9 cellular contexts compared by ENCODE assay signal in the genomic region with DNA sequence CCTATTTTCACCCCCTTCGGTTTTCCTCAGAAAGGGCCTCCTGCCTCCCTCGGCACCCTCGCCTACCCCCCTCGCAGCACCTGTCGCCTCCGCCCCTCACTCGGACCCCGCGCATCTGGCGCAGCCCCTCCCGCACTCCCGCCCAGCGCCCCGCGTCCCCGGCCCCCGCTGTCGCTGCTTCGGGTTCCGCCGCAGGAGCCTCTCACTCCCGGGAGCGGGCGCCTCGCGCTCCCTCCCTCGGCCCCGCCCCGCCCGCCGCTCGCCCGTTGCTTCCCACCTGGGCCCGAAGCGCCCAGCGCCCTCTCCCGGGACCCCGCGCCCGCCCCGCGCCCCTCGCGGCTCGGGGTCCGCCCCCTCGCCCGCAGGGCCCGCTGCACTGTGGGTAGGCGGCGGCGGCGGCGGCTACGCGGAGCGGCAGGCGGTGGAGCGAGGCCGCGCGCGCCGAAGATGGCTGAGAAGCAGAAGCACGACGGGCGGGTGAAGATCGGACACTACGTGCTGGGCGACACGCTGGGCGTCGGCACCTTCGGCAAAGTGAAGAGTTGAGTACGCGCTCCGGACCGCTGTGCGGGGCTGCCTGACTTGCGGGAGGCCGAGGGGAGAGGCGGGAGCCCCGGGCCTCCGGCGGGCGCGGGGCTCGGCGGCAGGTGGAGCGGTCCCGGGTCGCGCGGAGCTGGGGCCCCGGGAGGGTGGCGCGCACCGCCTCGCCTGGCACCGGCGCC. TPM values are rescaled to one million over a fixed set of nuclear protein-coding genes. Genes with fewer than 3 reads are reported as not detected.
DNase-seq lines count a peak whose midpoint lies in the region; ATAC-seq, FAIRE-seq and TF ChIP-seq lines count a peak whose summit lies in the region.
"Had no signal": no experiment of that assay in that cellular context is flagged by ENCODE, and none has a peak within 500 bp of the region (broad histone marks: within the 10 kb centered on the region; RNA-seq: fewer than 3 reads in every experiment).

TSS of gene PRKAA2 (plus strand) at position 374 of the 722 bp plus-strand sequence. CDS start at position 448, 74 bp downstream.

- ATAC-seq in activated B cell treated with CpG ODN at 0.5 μM for 24 hours (ENCODE audit: low read depth) (peak; percentile 80), HG03045 (IDR thresholded peaks at IDR 0.05; ENCODE audit: unreplicated experiment) (no peak)
- no peak for ATAC-seq in activated CD8-positive, alpha-beta memory T cell treated with anti-CD3 and anti-CD28 coated beads, Interleukin-2, amount 10 ng/mL, durations not matched to agents 7 days and 5 days

- H3K4me3 Mint-ChIP-seq in activated B cell treated with CpG ODN at 0.5 μM for 24 hours, result peak within 1 kb of the TSS; percentile 82
- H3K4me3 Mint-ChIP-seq in nephron progenitor cell, result peak within 1 kb of the TSS; percentile 94
- H3K4me3 Mint-ChIP-seq in activated CD8-positive, alpha-beta memory T cell treated with anti-CD3 and anti-CD28 coated beads, Interleukin-2, amount 10 ng/mL, durations not matched to agents 7 days and 5 days, result no peak within 1 kb of the TSS

- H3K27ac Mint-ChIP-seq in activated B cell treated with CpG ODN at 0.5 μM for 24 hours (no peak within 1 kb of the TSS), nephron progenitor cell (peak within 1 kb of the TSS; percentile 92)
- H3K27ac Mint-ChIP-seq in activated CD8-positive, alpha-beta memory T cell treated with anti-CD3 and anti-CD28 coated beads, Interleukin-2, amount 10 ng/mL, durations not matched to agents 7 days and 5 days, result no peak within 1 kb of the TSS

- CTCF ChIA-PET in activated B cell treated with CpG ODN at 0.5 μM for 24 hours (lab: Charles Lee), result no interaction called here
- CTCF ChIA-PET in activated CD8-positive, alpha-beta memory T cell treated with anti-CD3 and anti-CD28 coated beads, Interleukin-2, amount 10 ng/mL, durations not matched to agents 7 days and 5 days (lab: Charles Lee), result no interaction called here

- POLR2A ChIA-PET in activated B cell treated with CpG ODN at 0.5 μM for 24 hours (lab: Charles Lee), result no interaction called here

- no peak for FAIRE-seq in HTR-8/SVneo (lab: Jason Lieb, UNC)
- FAIRE-seq in frontal cortex (lab: Jason Lieb, UNC), result no peak
- FAIRE-seq: A204.1 had no signal

- peaks cover 20% of the 10 kb centered on the region for H3K4me1 Mint-ChIP-seq in activated B cell treated with CpG ODN at 0.5 μM for 24 hours
- peaks cover 25% of the 10 kb centered on the region for H3K4me1 Mint-ChIP-seq in nephron progenitor cell
- no peaks in the 10 kb centered on the region for H3K4me1 Mint-ChIP-seq in activated CD8-positive, alpha-beta memory T cell treated with anti-CD3 and anti-CD28 coated beads, Interleukin-2, amount 10 ng/mL, durations not matched to agents 7 days and 5 days

- intact Hi-C loops in activated B cell treated with CpG ODN at 0.5 μM for 24 hours (cut with micrococcal nuclease), result loop anchor here (5.0 kb wide), 1 partner anchor 1358 kb away; no protein-coding TSS in a partner anchor

- DNase-seq in DMS 273 (lab: John Stamatoyannopoulos, UW; ENCODE audit: unreplicated experiment) (peak; percentile 82), DMS 273 treated with DMSO at 0.1 percent for 48 hours (lab: John Stamatoyannopoulos, UW) (no peak), HTR-8/SVneo (ENCODE audit: insufficient read length, low spot score) (peak; percentile 7), activated B cell treated with CpG ODN at 0.5 μM for 24 hours (peak; percentile 39), frontal cortex (ENCODE audit: low spot score in 2 of 2) (peak; percentile 58 to 64), nephron progenitor cell (peak; percentile 84)
- DNase-seq in activated CD8-positive, alpha-beta memory T cell treated with anti-CD3 and anti-CD28 coated beads, Interleukin-2, amount 10 ng/mL, durations not matched to agents 7 days and 5 days, result no peak

- TF ChIP-seq CTCF in activated B cell treated with CpG ODN at 0.5 μM for 24 hours (IDR thresholded peaks at IDR 0.05) (no peak), nephron progenitor cell (IDR thresholded peaks at IDR 0.05) (no peak)

- H3K36me3 Mint-ChIP-seq in activated B cell treated with CpG ODN at 0.5 μM for 24 hours (ENCODE audit: low read depth) (no peaks in the 10 kb centered on the region), nephron progenitor cell (ENCODE audit: low read depth) (peaks cover 14% of the 10 kb centered on the region)
- H3K36me3 Mint-ChIP-seq in activated CD8-positive, alpha-beta memory T cell treated with anti-CD3 and anti-CD28 coated beads, Interleukin-2, amount 10 ng/mL, durations not matched to agents 7 days and 5 days, result peaks cover 3% of the 10 kb centered on the region

- peaks cover 46% of the 10 kb centered on the region for H3K27me3 Mint-ChIP-seq in activated B cell treated with CpG ODN at 0.5 μM for 24 hours
- peaks cover 10% of the 10 kb centered on the region for H3K27me3 Mint-ChIP-seq in nephron progenitor cell (ENCODE audit: low read depth, poor library complexity)
- peaks cover 45% of the 10 kb centered on the region for H3K27me3 Mint-ChIP-seq in activated CD8-positive, alpha-beta memory T cell treated with anti-CD3 and anti-CD28 coated beads, Interleukin-2, amount 10 ng/mL, durations not matched to agents 7 days and 5 days

- H3K9me3 Mint-ChIP-seq in activated B cell treated with CpG ODN at 0.5 μM for 24 hours, result no peaks in the 10 kb centered on the region
- peaks cover 8% of the 10 kb centered on the region for H3K9me3 Mint-ChIP-seq in nephron progenitor cell
- H3K9me3 Mint-ChIP-seq in activated CD8-positive, alpha-beta memory T cell treated with anti-CD3 and anti-CD28 coated beads, Interleukin-2, amount 10 ng/mL, durations not matched to agents 7 days and 5 days (ENCODE audit: low read depth), result no peaks in the 10 kb centered on the region

RNA-seq across cellular contexts. Expression of gene PRKAA2, which starts in this region (rescaled TPM):
- total RNA-seq in activated B cell treated with CpG ODN at 0.5 μM for 24 hours (not detected in 2 replicates), frontal cortex (44.4 TPM)
- total RNA-seq in activated CD8-positive, alpha-beta memory T cell treated with anti-CD3 and anti-CD28 coated beads, Interleukin-2, amount 10 ng/mL, durations not matched to agents 7 days and 5 days, result not detected

Comparison
In these comparisons a context has a peak if more than half of its experiments do, and no peak if none do; other contexts are left out.
1. RNA of gene PRKAA2 (total RNA-seq): 44.4 TPM in frontal cortex (single experiment); not detected in activated B cell treated with CpG ODN at 0.5 μM for 24 hours and not detected in activated CD8-positive, alpha-beta memory T cell treated with anti-CD3 and anti-CD28 coated beads, Interleukin-2, amount 10 ng/mL, durations not matched to agents 7 days and 5 days; every median in the first group is over 10 times any median in the second.
2. DNase-seq: peak in DMS 273 (single experiment), HTR-8/SVneo (single experiment), frontal cortex (2 of 2) and nephron progenitor cell (single experiment); none in DMS 273 treated with DMSO at 0.1 percent for 48 hours (single experiment) and activated CD8-positive, alpha-beta memory T cell treated with anti-CD3 and anti-CD28 coated beads, Interleukin-2, amount 10 ng/mL, durations not matched to agents 7 days and 5 days (single experiment).
3. Peak in DNase-seq and ATAC-seq in activated B cell treated with CpG ODN at 0.5 μM for 24 hours; RNA of the gene not detected or under 1 TPM.